ENCODE assay signal across 25 cellular contexts in the genomic region with DNA sequence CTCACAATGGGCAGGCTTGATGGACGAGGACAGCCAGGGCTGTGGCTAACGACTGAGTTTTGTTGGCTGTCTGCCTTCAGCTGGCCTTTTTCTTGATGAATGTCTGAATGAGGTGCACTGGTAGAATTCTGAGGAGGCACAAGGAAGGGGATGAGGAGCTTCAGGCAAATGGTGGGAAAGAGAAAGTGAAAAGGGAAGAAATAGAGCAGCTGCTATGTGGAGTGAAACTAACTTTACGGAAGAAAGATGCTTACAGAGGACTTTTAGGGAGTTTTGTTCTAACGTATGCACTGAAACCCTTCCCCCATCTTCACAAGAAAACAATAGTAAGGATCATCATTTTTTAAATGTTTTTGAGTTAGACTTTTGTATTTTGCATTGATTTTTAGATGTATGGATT. TPM values are rescaled to one million over a fixed set of nuclear protein-coding genes. Genes with fewer than 3 reads are reported as not detected.
"Had no signal": no experiment of that assay in that cellular context is flagged by ENCODE, and none has a peak within 500 bp of the region (broad histone marks: within the 10 kb centered on the region; RNA-seq: fewer than 3 reads in every experiment).

No MANE protein-coding gene starts in this region.

- H3K27me3 Mint-ChIP-seq: activated CD4-positive, alpha-beta T cell treated with anti-CD3 and anti-CD28 coated beads, Interleukin-2, amount 10 ng/mL, durations not matched to agents 24 days and 14 days; progenitor cell of endocrine pancreas had no signal

- H3K36me3 Mint-ChIP-seq: brain had no signal

- H3K27ac Mint-ChIP-seq: activated CD4-positive, alpha-beta T cell treated with anti-CD3 and anti-CD28 coated beads, Interleukin-2, amount 10 ng/mL, durations not matched to agents 24 days and 14 days; activated CD8-positive, alpha-beta T cell treated with anti-CD3 and anti-CD28 coated beads for 36 hours; activated T-helper 17 cell treated with anti-CD3 and anti-CD28 coated beads, Interleukin-2, amount 50 U/mL, for 72 hours; brain; endodermal cell; progenitor cell of endocrine pancreas had no signal

- H3K4me3 Mint-ChIP-seq: activated CD4-positive, alpha-beta T cell treated with anti-CD3 and anti-CD28 coated beads, Interleukin-2, amount 10 ng/mL, durations not matched to agents 24 days and 14 days; activated CD8-positive, alpha-beta T cell treated with anti-CD3 and anti-CD28 coated beads for 36 hours; activated T-helper 17 cell treated with anti-CD3 and anti-CD28 coated beads, Interleukin-2, amount 50 U/mL, for 72 hours; brain; endodermal cell had no signal

- H3K4me3 ChIP-seq: dorsolateral prefrontal cortex, tibial nerve, vagina had no signal

- H3K4me1 ChIP-seq: vagina had no signal

- H3K27ac ChIP-seq: epithelial cell of prostate, foreskin keratinocyte, vagina had no signal

- H3K36me3 ChIP-seq: tibial nerve, vagina had no signal

- H3K9me3 Mint-ChIP-seq: activated CD4-positive, alpha-beta T cell treated with anti-CD3 and anti-CD28 coated beads, Interleukin-2, amount 10 ng/mL, durations not matched to agents 24 days and 14 days; activated CD8-positive, alpha-beta T cell treated with anti-CD3 and anti-CD28 coated beads for 36 hours; activated T-helper 17 cell treated with anti-CD3 and anti-CD28 coated beads, Interleukin-2, amount 50 U/mL, for 72 hours; endodermal cell had no signal

- H3K9me3 ChIP-seq: tibial nerve, vagina had no signal

- DNase-seq: activated CD4-positive, alpha-beta T cell treated with anti-CD3 and anti-CD28 coated beads, Interleukin-2, amount 10 ng/mL, durations not matched to agents 24 days and 14 days; activated CD8-positive, alpha-beta T cell treated with anti-CD3 and anti-CD28 coated beads for 36 hours; activated naive CD4-positive, alpha-beta T cell treated with Interleukin-2 at 50 U/mL for 16 hours; activated T-cell treated with anti-CD3 and anti-CD28 coated beads, Interleukin-2, amount 50 U/mL, for 1 hour; caudate nucleus; dorsolateral prefrontal cortex; endodermal cell; foreskin keratinocyte; glutamatergic neuron; hypothalamus; islet precursor cell; left colon; occipital lobe; stimulated activated naive CD8-positive, alpha-beta T cell treated with anti-CD3 and anti-CD28 coated beads, Interleukin-15, Interleukin-2, amounts not matched to agents 100 U/mL and 50 U/mL, for 24 hours; T-helper 9 cell had no signal

- H3K4me1 Mint-ChIP-seq: activated T-helper 17 cell treated with anti-CD3 and anti-CD28 coated beads, Interleukin-2, amount 50 U/mL, for 72 hours had no signal

- H3K27me3 ChIP-seq: dorsolateral prefrontal cortex, tibial nerve, vagina had no signal

RNA-seq across cellular contexts. Expression of gene OR2K2, which starts 45.3 kb away (rescaled TPM):
- total RNA-seq: activated CD4-positive, alpha-beta T cell treated with anti-CD3 and anti-CD28 coated beads, Interleukin-2, amount 10 ng/mL, durations not matched to agents 24 days and 14 days; activated CD8-positive, alpha-beta T cell treated with anti-CD3 and anti-CD28 coated beads for 36 hours; activated T-helper 17 cell treated with anti-CD3 and anti-CD28 coated beads, Interleukin-2, amount 50 U/mL, for 72 hours; endodermal cell; fibroblast of lung; foreskin keratinocyte; left colon; lung microvascular endothelial cell; mononuclear cell; occipital lobe; progenitor cell of endocrine pancreas; skeletal muscle tissue had no signal
- polyA plus RNA-seq: fibroblast of lung, foreskin keratinocyte had no signal
